8 cellular contexts compared by ENCODE assay signal in genomic region chr11:124801014-124801413, GRCh38. TPM values are rescaled to one million over a fixed set of nuclear protein-coding genes. Genes with fewer than 3 reads are reported as not detected.
A peak's percentile ranks its signal among the peaks of the same experiment; 100 is the strongest.
DNase-seq lines count a peak whose midpoint lies in the region; ATAC-seq, FAIRE-seq and TF ChIP-seq lines count a peak whose summit lies in the region.

No MANE protein-coding gene starts in this region.

- TF ChIP-seq POLR2A in K562 (conservative IDR thresholded peaks at IDR 0.05): no peak

- TF ChIP-seq CTCF in K562 (IDR thresholded peaks at IDR 0.05 in 2 of 3, conservative IDR thresholded peaks at IDR 0.05 in 1 of 3; ENCODE audit: insufficient read depth in 2 of 3, low read depth in 1 of 3, low read length in 3 of 3): no peak

- H3K9me1 ChIP-seq in K562 (ENCODE audit: control insufficient read depth, insufficient read depth, low read length): no peaks in the 10 kb centered on the region

- no peak overlapping the region for H3K9ac ChIP-seq in K562 (ENCODE audit: insufficient read depth in 1 of 2, low read depth in 2 of 2, low read length in 2 of 2)

- H3K9me3 ChIP-seq in K562 (replicated peaks; ENCODE audit: control insufficient read depth, insufficient read depth, low read depth, low read length) (no peaks in the 10 kb centered on the region), thymus (ENCODE audit: control insufficient read depth) (no peaks in the 10 kb centered on the region)

- POLR2A ChIA-PET in K562 (lab: Yijun Ruan, JAX): no interaction called here

- FAIRE-seq in K562 (lab: Jason Lieb, UNC): peak; percentile 32

- WGBS in K562 (ENCODE audit: insufficient coverage, low coverage, missing lambda C conversion rate): 38% methylated on average over 8 of the region's 8 CpGs
- 14% methylated on average over 8 of the region's 8 CpGs for WGBS in thymus

- H3K27ac ChIP-seq in K562 (ENCODE audit: extremely low read depth, low read depth, low read length) (no peak overlapping the region), thymus (ENCODE audit: low read depth) (peak overlapping the region; percentile 98)

- CTCF ChIA-PET in K562 (lab: Yijun Ruan, JAX; ENCODE audit: low intra/inter-chr PET ratio): no interaction called here

- H3K4me1 ChIP-seq in K562 (replicated peaks in 1 of 2; ENCODE audit: control insufficient read depth in 2 of 2, insufficient read depth in 2 of 2, low read length in 2 of 2): peaks cover 14 to 27% of the 10 kb centered on the region in 2 experiments; a peak in 4 of 5 replicates
- H3K4me1 ChIP-seq in thymus (ENCODE audit: control insufficient read depth, insufficient read depth, low read length): peaks cover 6% of the 10 kb centered on the region

- H3K4me3 ChIP-seq in K562: peak overlapping the region; percentile 93
- H3K4me3 ChIP-seq in thymus (ENCODE audit: low read length): peak overlapping the region; percentile 100

- DNase-seq in AG08396 (ENCODE audit: low spot score) (peak; percentile 30), HT1080 (ENCODE audit: low read depth) (peak; percentile 56), K562 (ENCODE audit: extremely low read depth in 1 of 4, low spot score in 3 of 4) (no peak), left colon (no peak), islet precursor cell (no peak)

- BruUV-seq in K562 (replicated peaks; lab: Mats Ljungman, UMichigan): TSS peak; percentile 83

- peak overlapping the region; percentile 83 for H3K4me2 ChIP-seq in K562 (ENCODE audit: insufficient read depth, low read length)

- in situ Hi-C loops in K562 (cut with MboI): no loop called here

- intact Hi-C loops in K562 (cut with micrococcal nuclease): no loop called here
- intact Hi-C loops in left colon (cut with DNase I, micrococcal nuclease): no loop called here

- H2AFZ ChIP-seq in K562 (ENCODE audit: low read depth, low read length): peak overlapping the region; percentile 95

- no peaks in the 10 kb centered on the region for H3K36me3 ChIP-seq in K562 (ENCODE audit: control insufficient read depth, insufficient read depth, low read length)
- no peaks in the 10 kb centered on the region for H3K36me3 ChIP-seq in thymus (ENCODE audit: control insufficient read depth, insufficient read depth)

- H4K20me1 ChIP-seq in K562 (replicated peaks; ENCODE audit: control insufficient read depth, insufficient read depth, low read length): no peaks in the 10 kb centered on the region

- TF ChIP-seq RAD21 in K562 (CRISPR knock-in tag; conservative IDR thresholded peaks at IDR 0.05 in 1 of 2, IDR thresholded peaks at IDR 0.05 in 1 of 2): no peak

- ATAC-seq in K562 (no peak), left colon (peak; percentile 31), GM18909 (IDR thresholded peaks at IDR 0.05; ENCODE audit: poor library complexity, unreplicated experiment) (no peak), GM21619 (IDR thresholded peaks at IDR 0.05; ENCODE audit: unreplicated experiment) (no peak)

- H3K27me3 ChIP-seq in K562 (ENCODE audit: control insufficient read depth in 2 of 2, insufficient read depth in 2 of 2, low read length in 2 of 2): peaks cover 2 to 7% of the 10 kb centered on the region in 2 experiments; a peak in 3 of 5 replicates
- H3K27me3 ChIP-seq in thymus (ENCODE audit: control insufficient read depth, insufficient read depth): no peaks in the 10 kb centered on the region

- no peak for TF ChIP-seq EP300 in K562 (IDR thresholded peaks at IDR 0.05; ENCODE audit: low read length)

- H3K79me2 ChIP-seq in K562 (ENCODE audit: control insufficient read depth, insufficient read depth, low read length): peaks cover 20% of the 10 kb centered on the region

TF ChIP-seq in K562, 482 proteins besides CTCF, POLR2A, EP300 and RAD21 (continues in another document):
- no peak for TF ChIP-seq ZNF740 (CRISPR knock-in tag; IDR thresholded peaks at IDR 0.05)
- no peak for TF ChIP-seq ZNF740 (tag; IDR thresholded peaks at IDR 0.05)
- TF ChIP-seq ZBTB1 (CRISPR knock-in tag; IDR thresholded peaks at IDR 0.05; ENCODE audit: borderline replicate concordance, low read depth): no peak

RNA-seq across cellular contexts. Expression of gene MSANTD2, which starts 0.8 kb away (rescaled TPM):
- 13.7 and 14.5 TPM in 2 replicates for total RNA-seq in HT1080 (2014; rRNA removed; shearing (Covaris generic))
- polyA plus RNA-seq in HT1080 (2015; cell fraction: cytosol; rRNA removed): 7.5 and 8.0 TPM in 2 replicates
- polyA plus RNA-seq in HT1080 (2015; cell fraction: nucleus; rRNA removed): 34.3 and 37.6 TPM in 2 replicates
- 3.6 and 10.0 TPM in 2 replicates for total RNA-seq in K562 (2011; cell fraction: chromatin; rRNA removed; ENCODE audit: low replicate concordance)
- total RNA-seq in K562 (2011; cell fraction: nucleolus; rRNA removed): 3.0 and 3.8 TPM in 2 replicates
- 4.5 and 7.6 TPM in 2 replicates for total RNA-seq in K562 (2011; cell fraction: nucleoplasm; rRNA removed)
- 5.7 and 6.5 TPM in 2 replicates for total RNA-seq in K562 (2014; rRNA removed)
- total RNA-seq in K562 (2014; rRNA removed; fragmentation: Illumina TruSeq; extraction: Trizol): 4.5 and 5.1 TPM in 2 replicates
- 7.9 and 8.4 TPM in 2 replicates for total RNA-seq in K562 (2015; rRNA removed; fragmentation: Illumina TruSeq; extraction: Trizol)
- 5.1 and 5.3 TPM in 2 replicates for total RNA-seq in K562 (2021)
- 2.9 and 4.2 TPM in 2 replicates for polyA plus RNA-seq in K562 (2011; rRNA removed)
- polyA plus RNA-seq in K562 (2011; cell fraction: cytosol; rRNA removed): 1.5 and 1.6 TPM in 2 replicates
- polyA plus RNA-seq in K562 (2011; cell fraction: nucleus; rRNA removed): 6.3 and 11.1 TPM in 2 replicates
- 3.1 and 4.7 TPM in 2 replicates for polyA plus RNA-seq in K562 (2012)
- polyA plus RNA-seq in K562 (2014; fragmentation: Illumina TruSeq; extraction: Trizol): 4.8 and 7.3 TPM in 2 replicates
- 1 to 10 TPM; 1.3 to 1.6 TPM for polyA plus RNA-seq in K562 (2014; fragmentation: Nextera tagmentation; extraction: Ambion mirVana)
- polyA plus RNA-seq in K562 (2014; rRNA removed): 5.3 and 9.9 TPM in 2 replicates
- polyA minus RNA-seq in K562 (2011; rRNA and poly(A)+ RNA removed): 1.2 and 1.9 TPM in 2 replicates
- 0.38 and 1.0 TPM in 2 replicates for polyA minus RNA-seq in K562 (2011; cell fraction: cytosol; rRNA and poly(A)+ RNA removed)
- 3.8 and 5.9 TPM in 2 replicates for polyA minus RNA-seq in K562 (2011; cell fraction: nucleus; rRNA and poly(A)+ RNA removed)
- total RNA-seq in left colon: 1 to 10 TPM; 7.3 to 9.0 TPM
- polyA plus RNA-seq in thymus: 22.2 TPM

RNA-seq across cellular contexts. Expression of gene ESAM, which starts 38.9 kb away (rescaled TPM):
- 0.43 and 0.66 TPM in 2 replicates for total RNA-seq in HT1080 (2014; rRNA removed; shearing (Covaris generic))
- polyA plus RNA-seq in HT1080 (2015; cell fraction: cytosol; rRNA removed): 0.26 and 0.52 TPM in 2 replicates
- 1.4 and 1.7 TPM in 2 replicates for polyA plus RNA-seq in HT1080 (2015; cell fraction: nucleus; rRNA removed)
- total RNA-seq in K562 (2011; cell fraction: chromatin; rRNA removed; ENCODE audit: low replicate concordance): 0.74 and 2.0 TPM in 2 replicates
- total RNA-seq in K562 (2011; cell fraction: nucleolus; rRNA removed): 1.6 and 1.8 TPM in 2 replicates
- 1.2 and 2.9 TPM in 2 replicates for total RNA-seq in K562 (2011; cell fraction: nucleoplasm; rRNA removed)
- total RNA-seq in K562 (2014; rRNA removed): 0.14 and 0.29 TPM in 2 replicates
- 0.18 and 0.22 TPM in 2 replicates for total RNA-seq in K562 (2014; rRNA removed; fragmentation: Illumina TruSeq; extraction: Trizol)
- total RNA-seq in K562 (2015; rRNA removed; fragmentation: Illumina TruSeq; extraction: Trizol): 0.15 and 0.22 TPM in 2 replicates
- total RNA-seq in K562 (2021): 0.36 and 0.91 TPM in 2 replicates
- 0.47 and 1.1 TPM in 2 replicates for polyA plus RNA-seq in K562 (2011; rRNA removed)
- polyA plus RNA-seq in K562 (2011; cell fraction: cytosol; rRNA removed): 0.31 and 1.9 TPM in 2 replicates
- polyA plus RNA-seq in K562 (2011; cell fraction: nucleus; rRNA removed): 1.1 and 4.0 TPM in 2 replicates
- polyA plus RNA-seq in K562 (2012): 0.70 and 2.0 TPM in 2 replicates
- 0.65 and 0.90 TPM in 2 replicates for polyA plus RNA-seq in K562 (2014; fragmentation: Illumina TruSeq; extraction: Trizol)
- under 1 TPM; 0.06 to 0.08 TPM for polyA plus RNA-seq in K562 (2014; fragmentation: Nextera tagmentation; extraction: Ambion mirVana)
- 0.22 and 1.5 TPM in 2 replicates for polyA plus RNA-seq in K562 (2014; rRNA removed)
- 0.24 and 0.60 TPM in 2 replicates for polyA minus RNA-seq in K562 (2011; rRNA and poly(A)+ RNA removed)
- 0.57 and 1.3 TPM in 2 replicates for polyA minus RNA-seq in K562 (2011; cell fraction: cytosol; rRNA and poly(A)+ RNA removed)
- polyA minus RNA-seq in K562 (2011; cell fraction: nucleus; rRNA and poly(A)+ RNA removed): 0.44 and 0.54 TPM in 2 replicates
- 1 to 10 TPM; 8.6 to 9.6 TPM for total RNA-seq in left colon
- 21.7 TPM for polyA plus RNA-seq in thymus

RNA-seq across cellular contexts. Expression of gene VSIG2, which starts 49.0 kb away (rescaled TPM):
- total RNA-seq in HT1080 (2014; rRNA removed; shearing (Covaris generic)): not detected in 2 replicates
- not detected in 2 replicates for polyA plus RNA-seq in HT1080 (2015; cell fraction: cytosol; rRNA removed)
- not detected in 2 replicates for polyA plus RNA-seq in HT1080 (2015; cell fraction: nucleus; rRNA removed)
- total RNA-seq in K562 (2011; cell fraction: chromatin; rRNA removed; ENCODE audit: low replicate concordance): not detected in 2 replicates
- total RNA-seq in K562 (2011; cell fraction: nucleolus; rRNA removed): not detected in 2 replicates
- total RNA-seq in K562 (2011; cell fraction: nucleoplasm; rRNA removed): not detected in 2 replicates
- not detected in 2 replicates for total RNA-seq in K562 (2014; rRNA removed)
- total RNA-seq in K562 (2014; rRNA removed; fragmentation: Illumina TruSeq; extraction: Trizol): not detected in 2 replicates
- total RNA-seq in K562 (2015; rRNA removed; fragmentation: Illumina TruSeq; extraction: Trizol): not detected in 2 replicates
- not detected in 2 replicates for total RNA-seq in K562 (2021)
- polyA plus RNA-seq in K562 (2011; rRNA removed): not detected in 2 replicates
- polyA plus RNA-seq in K562 (2011; cell fraction: cytosol; rRNA removed): 0.06 TPM in 1 of 2 replicates, not detected in the other
- polyA plus RNA-seq in K562 (2011; cell fraction: nucleus; rRNA removed): not detected in 2 replicates
- polyA plus RNA-seq in K562 (2012): 0.11 and 0.17 TPM in 2 replicates
- polyA plus RNA-seq in K562 (2014; fragmentation: Illumina TruSeq; extraction: Trizol): not detected in 2 replicates
- not detected for polyA plus RNA-seq in K562 (2014; fragmentation: Nextera tagmentation; extraction: Ambion mirVana)
- polyA plus RNA-seq in K562 (2014; rRNA removed): not detected in 2 replicates
- polyA minus RNA-seq in K562 (2011; rRNA and poly(A)+ RNA removed): not detected in 2 replicates
- polyA minus RNA-seq in K562 (2011; cell fraction: cytosol; rRNA and poly(A)+ RNA removed): not detected in 2 replicates
- not detected in 2 replicates for polyA minus RNA-seq in K562 (2011; cell fraction: nucleus; rRNA and poly(A)+ RNA removed)
- total RNA-seq in left colon: 100 to 1,000 TPM; 176 to 228 TPM
- 0.80 TPM for polyA plus RNA-seq in thymus

Comparison
In these comparisons a context has a peak if more than half of its experiments do, and no peak if none do; other contexts are left out.
1. DNase-seq: peak in AG08396 (single experiment) and HT1080 (single experiment); none in K562 (0 of 4), left colon (0 of 2) and islet precursor cell (single experiment).
2. RNA of gene VSIG2, which starts 49.0 kb away (total RNA-seq): 176 to 228 TPM in left colon; not detected in HT1080 and not detected in K562; every median in the first group is over 100 times any median in the second.